14 cellular contexts compared by ENCODE assay signal in genomic region chr7:76343294-76343930, GRCh38. TPM values are rescaled to one million over a fixed set of nuclear protein-coding genes. Genes with fewer than 3 reads are reported as not detected.
DNase-seq lines count a peak whose midpoint lies in the region; ATAC-seq and TF ChIP-seq lines count a peak whose summit lies in the region.
"Had no signal": no experiment of that assay in that cellular context is flagged by ENCODE, and none has a peak within 500 bp of the region (broad histone marks: within the 10 kb centered on the region; RNA-seq: fewer than 3 reads in every experiment).

No MANE protein-coding gene starts in this region.

- H3K36me3 ChIP-seq in brain microvascular endothelial cell (replicated peaks) (peaks cover 66% of the 10 kb centered on the region), trophoblast cell (ENCODE audit: control insufficient read depth in 1 of 2, insufficient read depth in 2 of 2, low read length in 2 of 2) (peaks cover 30 to 46% of the 10 kb centered on the region in 2 experiments), uterus (no peaks in the 10 kb centered on the region)

- in situ Hi-C loops in brain microvascular endothelial cell (cut with HindIII; ENCODE audit: low pct_ligation_motif_present, low sequenced_read_pairs), result no loop called here

- no peak overlapping the region for H4K91ac ChIP-seq in trophoblast cell (ENCODE audit: low read depth, low read length)

- CTCF ChIA-PET in activated CD8-positive, alpha-beta T cell treated with anti-CD3 and anti-CD28 coated beads for 36 hours (lab: Charles Lee), result interaction anchor here (1.0 to 1.4 kb wide), 2 partner anchors 29 to 80 kb away, joined by 3 read pairs; no protein-coding TSS in a partner anchor
- CTCF ChIA-PET in activated CD8-positive, alpha-beta T cell treated with anti-CD3 and anti-CD28 coated beads, Interleukin-2, amount 10 ng/mL, durations not matched to agents 7 days and 5 days (lab: Charles Lee), result no interaction called here

- H4K8ac ChIP-seq in trophoblast cell (ENCODE audit: low read depth, low read length), result no peak overlapping the region

- no peaks in the 10 kb centered on the region for H3K27me3 ChIP-seq in brain microvascular endothelial cell (replicated peaks)
- no peaks in the 10 kb centered on the region for H3K27me3 ChIP-seq in trophoblast cell (ENCODE audit: insufficient read depth, low read length)
- no peaks in the 10 kb centered on the region for H3K27me3 ChIP-seq in uterus
- H3K27me3 ChIP-seq: neutrophil, tibial artery had no signal

- peak overlapping the region; percentile 53 for H3K27ac Mint-ChIP-seq in activated CD8-positive, alpha-beta T cell treated with anti-CD3 and anti-CD28 coated beads for 36 hours
- no peak overlapping the region for H3K27ac Mint-ChIP-seq in activated CD8-positive, alpha-beta T cell treated with anti-CD3 and anti-CD28 coated beads, Interleukin-2, amount 10 ng/mL, durations not matched to agents 7 days and 5 days
- H3K27ac Mint-ChIP-seq: activated CD4-positive, alpha-beta T cell treated with anti-CD3 and anti-CD28 coated beads, Interleukin-2, amount 10 ng/mL, durations not matched to agents 7 days and 5 days had no signal

- H3K18ac ChIP-seq in trophoblast cell (ENCODE audit: low read length), result no peak overlapping the region

- no peaks in the 10 kb centered on the region for H3K9me3 ChIP-seq in trophoblast cell (ENCODE audit: insufficient read depth, low read depth, low read length)
- no peaks in the 10 kb centered on the region for H3K9me3 ChIP-seq in uterus
- H3K9me3 ChIP-seq: Caco-2, neutrophil, tibial artery had no signal

- no peak overlapping the region for H2AFZ ChIP-seq in trophoblast cell (ENCODE audit: insufficient read depth, low read length, poor library complexity)

- peaks cover 7% of the 10 kb centered on the region for H3K79me2 ChIP-seq in trophoblast cell (ENCODE audit: control insufficient read depth, insufficient read depth, low read length, poor library complexity)

- no peak overlapping the region for H3K4me2 ChIP-seq in trophoblast cell (ENCODE audit: low read length)

- TF ChIP-seq CTCF in activated CD8-positive, alpha-beta T cell treated with anti-CD3 and anti-CD28 coated beads for 36 hours (IDR thresholded peaks at IDR 0.05), result no peak
- TF ChIP-seq CTCF in brain microvascular endothelial cell (IDR thresholded peaks at IDR 0.05; ENCODE audit: low read depth, low read length, missing control alignments), result no peak
- no peak for TF ChIP-seq CTCF in uterus (IDR thresholded peaks at IDR 0.05)

- H3K9me3 Mint-ChIP-seq in activated CD8-positive, alpha-beta T cell treated with anti-CD3 and anti-CD28 coated beads for 36 hours, result no peaks in the 10 kb centered on the region
- H3K9me3 Mint-ChIP-seq in activated CD8-positive, alpha-beta T cell treated with anti-CD3 and anti-CD28 coated beads, Interleukin-2, amount 10 ng/mL, durations not matched to agents 7 days and 5 days (ENCODE audit: insufficient read depth), result no peaks in the 10 kb centered on the region
- H3K9me3 Mint-ChIP-seq: activated CD4-positive, alpha-beta T cell treated with anti-CD3 and anti-CD28 coated beads, Interleukin-2, amount 10 ng/mL, durations not matched to agents 7 days and 5 days had no signal

- peak; percentile 24 for DNase-seq in activated CD8-positive, alpha-beta T cell treated with anti-CD3 and anti-CD28 coated beads for 36 hours
- DNase-seq in activated CD8-positive, alpha-beta T cell treated with anti-CD3 and anti-CD28 coated beads, Interleukin-2, amount 10 ng/mL, durations not matched to agents 7 days and 5 days, result no peak
- DNase-seq in LHCN-M2 (ENCODE audit: low read depth) (peak; percentile 40), brain microvascular endothelial cell (peak; percentile 42), trophoblast cell (no peak), uterus (no peak), COR-L47 (lab: John Stamatoyannopoulos, UW) (no peak), NCI-H2171 (lab: John Stamatoyannopoulos, UW) (no peak)
- DNase-seq: activated CD4-positive, alpha-beta T cell treated with anti-CD3 and anti-CD28 coated beads, Interleukin-2, amount 10 ng/mL, durations not matched to agents 7 days and 5 days; Caco-2; NCI-H1048; NCI-H2171 treated with DMSO at 0.1 percent for 48 hours had no signal

- H3K4me3 ChIP-seq in brain microvascular endothelial cell (ENCODE audit: low read depth, low read length) (no peak overlapping the region), trophoblast cell (ENCODE audit: low read depth, low read length) (no peak overlapping the region), uterus (no peak overlapping the region)
- H3K4me3 ChIP-seq: tibial artery had no signal

- H2BK5ac ChIP-seq in trophoblast cell (ENCODE audit: low read depth, low read length, poor library complexity), result no peak overlapping the region

- H3K27me3 Mint-ChIP-seq in activated CD8-positive, alpha-beta T cell treated with anti-CD3 and anti-CD28 coated beads for 36 hours, result no peaks in the 10 kb centered on the region
- H3K27me3 Mint-ChIP-seq in activated CD8-positive, alpha-beta T cell treated with anti-CD3 and anti-CD28 coated beads, Interleukin-2, amount 10 ng/mL, durations not matched to agents 7 days and 5 days (ENCODE audit: low read depth), result no peaks in the 10 kb centered on the region
- H3K27me3 Mint-ChIP-seq: activated CD4-positive, alpha-beta T cell treated with anti-CD3 and anti-CD28 coated beads, Interleukin-2, amount 10 ng/mL, durations not matched to agents 7 days and 5 days had no signal

- WGBS in trophoblast cell (ENCODE audit: extremely low coverage, insufficient coverage, insufficient read length), result no CpG with 5 or more reads among the region's 6 CpGs

- H2AK5ac ChIP-seq in trophoblast cell (ENCODE audit: low read length), result no peak overlapping the region

- H3K79me1 ChIP-seq in trophoblast cell (ENCODE audit: low read length), result no peaks in the 10 kb centered on the region

- H3K4me1 Mint-ChIP-seq in activated CD8-positive, alpha-beta T cell treated with anti-CD3 and anti-CD28 coated beads for 36 hours (ENCODE audit: low read depth), result peaks cover 73% of the 10 kb centered on the region
- H3K4me1 Mint-ChIP-seq in activated CD8-positive, alpha-beta T cell treated with anti-CD3 and anti-CD28 coated beads, Interleukin-2, amount 10 ng/mL, durations not matched to agents 7 days and 5 days (ENCODE audit: low read depth), result peaks cover 45% of the 10 kb centered on the region

- H3K4me3 Mint-ChIP-seq in activated CD8-positive, alpha-beta T cell treated with anti-CD3 and anti-CD28 coated beads for 36 hours, result no peak overlapping the region
- no peak overlapping the region for H3K4me3 Mint-ChIP-seq in activated CD8-positive, alpha-beta T cell treated with anti-CD3 and anti-CD28 coated beads, Interleukin-2, amount 10 ng/mL, durations not matched to agents 7 days and 5 days
- H3K4me3 Mint-ChIP-seq: activated CD4-positive, alpha-beta T cell treated with anti-CD3 and anti-CD28 coated beads, Interleukin-2, amount 10 ng/mL, durations not matched to agents 7 days and 5 days had no signal

- H3K23ac ChIP-seq in trophoblast cell (ENCODE audit: low read length), result no peak overlapping the region

- intact Hi-C loops in activated CD8-positive, alpha-beta T cell treated with anti-CD3 and anti-CD28 coated beads for 36 hours (cut with micrococcal nuclease), result no loop called here
- intact Hi-C loops in uterus (cut with DNase I; ENCODE audit: low total_unique reads), result no loop called here

- ATAC-seq in activated CD8-positive, alpha-beta T cell treated with anti-CD3 and anti-CD28 coated beads for 36 hours, result peak; percentile 86
- no peak for ATAC-seq in activated CD8-positive, alpha-beta T cell treated with anti-CD3 and anti-CD28 coated beads, Interleukin-2, amount 10 ng/mL, durations not matched to agents 7 days and 5 days

- H3K36me3 Mint-ChIP-seq in activated CD8-positive, alpha-beta T cell treated with anti-CD3 and anti-CD28 coated beads for 36 hours (ENCODE audit: low read depth), result peaks cover 75% of the 10 kb centered on the region
- H3K36me3 Mint-ChIP-seq in activated CD8-positive, alpha-beta T cell treated with anti-CD3 and anti-CD28 coated beads, Interleukin-2, amount 10 ng/mL, durations not matched to agents 7 days and 5 days (ENCODE audit: low read depth), result peaks cover 71% of the 10 kb centered on the region

- no peak overlapping the region for H3K14ac ChIP-seq in trophoblast cell (ENCODE audit: low read length)

- H3K27ac ChIP-seq in brain microvascular endothelial cell, result peak overlapping the region; percentile 59
- no peak overlapping the region for H3K27ac ChIP-seq in trophoblast cell (ENCODE audit: low read depth, low read length)
- H3K27ac ChIP-seq in uterus, result no peak overlapping the region
- H3K27ac ChIP-seq: neutrophil, tibial artery had no signal

- no peak overlapping the region for H3K9ac ChIP-seq in trophoblast cell (ENCODE audit: low read length)

- no peak overlapping the region for H4K12ac ChIP-seq in trophoblast cell (ENCODE audit: low read depth, low read length)

- no peak for TF ChIP-seq POLR2A in uterus (IDR thresholded peaks at IDR 0.05)

- peak overlapping the region; percentile 12 for H3K4ac ChIP-seq in trophoblast cell (ENCODE audit: low read depth, low read length)

- H2BK12ac ChIP-seq in trophoblast cell (ENCODE audit: low read length), result no peak overlapping the region

- POLR2A ChIA-PET in activated CD8-positive, alpha-beta T cell treated with anti-CD3 and anti-CD28 coated beads for 36 hours (lab: Charles Lee), result interaction anchor here (1.2 to 1.9 kb wide), 3 partner anchors 10 to 16 kb away, joined by 3 to 6 read pairs (median 3); partner anchors contain the start of gene YWHAG
- POLR2A ChIA-PET in activated CD8-positive, alpha-beta T cell treated with anti-CD3 and anti-CD28 coated beads, Interleukin-2, amount 10 ng/mL, durations not matched to agents 7 days and 5 days (lab: Charles Lee), result interaction anchor here (0.6 to 1.1 kb wide), 2 partner anchors 14 to 401 kb away, joined by 3 read pairs; no protein-coding TSS in a partner anchor

- H2BK120ac ChIP-seq in trophoblast cell (ENCODE audit: insufficient read depth, low read length, poor library complexity), result no peak overlapping the region

- H3K4me1 ChIP-seq in trophoblast cell (ENCODE audit: control insufficient read depth in 1 of 2, insufficient read depth in 2 of 2, low read length in 2 of 2) (peaks cover 2 to 5% of the 10 kb centered on the region in 2 experiments), uterus (no peaks in the 10 kb centered on the region)

RNA-seq across cellular contexts. Expression of gene YWHAG, which starts 15.4 kb away (rescaled TPM):
- total RNA-seq in activated CD8-positive, alpha-beta T cell treated with anti-CD3 and anti-CD28 coated beads for 36 hours, result 100 to 1,000 TPM; 138 to 143 TPM
- 10 to 100 TPM; 77.9 to 79.3 TPM for total RNA-seq in activated CD8-positive, alpha-beta T cell treated with anti-CD3 and anti-CD28 coated beads, Interleukin-2, amount 10 ng/mL, durations not matched to agents 7 days and 5 days
- total RNA-seq in LHCN-M2 (2014; rRNA removed) (130 and 167 TPM in 2 replicates), uterus (100 to 1,000 TPM in 1 of 4 donors, 10 to 100 TPM in 3; 17.9 to 109 (median 50.4) TPM)
- polyA plus RNA-seq in LHCN-M2 (2012), result 152 TPM
- 95.3 and 99.5 TPM in 2 replicates for polyA plus RNA-seq in trophoblast cell (2013)

RNA-seq across cellular contexts. Expression of gene HSPB1, which starts 40.9 kb away (rescaled TPM):
- 100 to 1,000 TPM; 104 to 109 TPM for total RNA-seq in activated CD8-positive, alpha-beta T cell treated with anti-CD3 and anti-CD28 coated beads for 36 hours
- total RNA-seq in activated CD8-positive, alpha-beta T cell treated with anti-CD3 and anti-CD28 coated beads, Interleukin-2, amount 10 ng/mL, durations not matched to agents 7 days and 5 days, result 10 to 100 TPM; 37.2 to 40.4 TPM
- total RNA-seq in LHCN-M2 (2014; rRNA removed) (189 and 208 TPM in 2 replicates), uterus (1,000 to 10,000 TPM in 1 of 4 donors, 100 to 1,000 TPM in 2, 10 to 100 TPM in 1; 28.8 to 1,391 (median 758) TPM)
- 1,772 TPM for polyA plus RNA-seq in LHCN-M2 (2012)
- polyA plus RNA-seq in trophoblast cell (2013), result 1,533 and 1,664 TPM in 2 replicates

Comparison
In these comparisons a context has a peak if more than half of its experiments do, and no peak if none do; other contexts are left out.
1. DNase-seq: peak in activated CD8-positive, alpha-beta T cell treated with anti-CD3 and anti-CD28 coated beads for 36 hours (single experiment), LHCN-M2 (single experiment) and brain microvascular endothelial cell (single experiment); none in activated CD8-positive, alpha-beta T cell treated with anti-CD3 and anti-CD28 coated beads, Interleukin-2, amount 10 ng/mL, durations not matched to agents 7 days and 5 days (single experiment), trophoblast cell (0 of 2), uterus (0 of 2), COR-L47 (single experiment) and NCI-H2171 (single experiment).